Comparison of ENCODE assay signal across 26 cellular contexts in the genomic region with DNA sequence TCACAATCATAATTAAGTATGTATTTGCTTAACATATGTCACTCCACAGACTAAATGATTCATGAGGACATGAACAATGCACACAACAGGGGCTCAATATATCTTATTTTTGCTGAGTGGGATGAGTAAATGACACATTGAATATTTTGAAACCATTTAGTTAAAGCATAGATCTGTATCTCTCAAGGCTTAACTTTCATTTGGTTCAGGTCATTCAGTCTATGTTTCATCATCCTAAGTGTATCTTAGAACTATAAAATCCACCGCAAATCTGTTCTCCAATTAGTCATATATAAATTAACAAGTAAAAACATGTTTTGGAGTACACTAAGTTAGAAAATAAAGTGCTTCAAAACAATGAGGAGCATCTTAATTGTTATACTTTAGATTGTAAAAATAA.
"Had no signal": no experiment of that assay in that cellular context is flagged by ENCODE, and none has a peak within 500 bp of the region (broad histone marks: within the 10 kb centered on the region; RNA-seq: fewer than 3 reads in every experiment).

No MANE protein-coding gene starts in this region.

- H3K27ac ChIP-seq: SJSA1 had no signal

- H3K36me3 Mint-ChIP-seq: activated naive CD4-positive, alpha-beta T cell treated with anti-CD3 and anti-CD28 coated beads, Interleukin-2, amount 50 U/mL, for 24 hours; brain had no signal

- H3K27me3 ChIP-seq: SJSA1 had no signal

- H3K4me3 ChIP-seq: SJSA1 had no signal

- H3K4me1 ChIP-seq: SJSA1 had no signal

- DNase-seq: activated CD4-positive, alpha-beta T cell treated with anti-CD3 and anti-CD28 coated beads for 4 hours; activated CD8-positive, alpha-beta memory T cell treated with anti-CD3 and anti-CD28 coated beads, Interleukin-2, amount 50 U/mL, for 48 hours; activated CD8-positive, alpha-beta T cell treated with anti-CD3 and anti-CD28 coated beads for 36 hours; activated effector memory CD4-positive, alpha-beta T cell treated with Interleukin-2 at 50 U/mL for 16 hours; activated naive CD4-positive, alpha-beta T cell; activated T-cell treated with anti-CD3 and anti-CD28 coated beads, Interleukin-2, amount 50 U/mL, for 1 hour; amygdala; MM.1S; NCI-H1105; NCI-H1436 treated with DMSO at 0.1 percent for 48 hours; NCI-H187; NCI-H2081 treated with DMSO at 0.1 percent for 48 hours; NCI-H2171 treated with DMSO at 0.1 percent for 48 hours; NCI-H226; NCI-H526; NCI-H774; OCI-M1; RPMI8226; SHP77 had no signal

- FAIRE-seq: astrocyte had no signal

- H3K9me3 ChIP-seq: SJSA1 had no signal

- H3K4me3 Mint-ChIP-seq: activated CD8-positive, alpha-beta T cell treated with anti-CD3 and anti-CD28 coated beads for 36 hours; activated naive CD4-positive, alpha-beta T cell treated with anti-CD3 and anti-CD28 coated beads, Interleukin-2, amount 50 U/mL, for 24 hours; brain; T-helper 1 cell treated with Interleukin-12 subunit alpha and Interleukin-12 subunit beta and Interleukin-4 antibody, amounts not matched to agents 30 μg/mL and 1 μg/mL, for 36 hours had no signal

- H3K4me1 Mint-ChIP-seq: activated naive CD4-positive, alpha-beta T cell treated with anti-CD3 and anti-CD28 coated beads, Interleukin-2, amount 50 U/mL, for 24 hours; brain had no signal

- H3K9me3 Mint-ChIP-seq: activated CD8-positive, alpha-beta T cell treated with anti-CD3 and anti-CD28 coated beads for 36 hours; activated naive CD4-positive, alpha-beta T cell treated with anti-CD3 and anti-CD28 coated beads, Interleukin-2, amount 50 U/mL, for 24 hours; brain; T-helper 1 cell treated with Interleukin-12 subunit alpha and Interleukin-12 subunit beta and Interleukin-4 antibody, amounts not matched to agents 30 μg/mL and 1 μg/mL, for 36 hours had no signal

- H3K27ac Mint-ChIP-seq: activated CD8-positive, alpha-beta T cell treated with anti-CD3 and anti-CD28 coated beads for 36 hours; activated naive CD4-positive, alpha-beta T cell treated with anti-CD3 and anti-CD28 coated beads, Interleukin-2, amount 50 U/mL, for 24 hours; brain; T-helper 1 cell treated with Interleukin-12 subunit alpha and Interleukin-12 subunit beta and Interleukin-4 antibody, amounts not matched to agents 30 μg/mL and 1 μg/mL, for 36 hours had no signal

- ATAC-seq: activated CD4-positive, CD25-positive, alpha-beta regulatory T cell treated with anti-CD3 and anti-CD28 coated beads, Interleukin-2, amount 50 U/mL, for 24 hours; activated CD8-positive, alpha-beta T cell treated with anti-CD3 and anti-CD28 coated beads for 36 hours; Panc1 had no signal

- H3K36me3 ChIP-seq: SJSA1 had no signal

- H3K27me3 Mint-ChIP-seq: activated CD8-positive, alpha-beta T cell treated with anti-CD3 and anti-CD28 coated beads for 36 hours had no signal
